9 cellular contexts compared by ENCODE assay signal in genomic region chr7:87877641-87878040, GRCh38. TPM values are rescaled to one million over a fixed set of nuclear protein-coding genes. Genes with fewer than 3 reads are reported as not detected.
DNase-seq lines count a peak whose midpoint lies in the region; ATAC-seq and TF ChIP-seq lines count a peak whose summit lies in the region.
"Had no signal": no experiment of that assay in that cellular context is flagged by ENCODE, and none has a peak within 500 bp of the region (broad histone marks: within the 10 kb centered on the region; RNA-seq: fewer than 3 reads in every experiment).

No MANE protein-coding gene starts in this region.

- peak overlapping the region; percentile 95 for H3K4me3 Mint-ChIP-seq in memory B cell

- H3K27ac ChIP-seq in heart left ventricle (peak overlapping the region in 1 of 12 donors; percentile 91), uterus (peak overlapping the region in 1 of 2 donors; percentile 88)

- H3K4me1 ChIP-seq in heart left ventricle (peaks cover 0 to 42% (median 18%) of the 10 kb centered on the region in 12 donors), uterus (peaks cover 0 to 4% of the 10 kb centered on the region in 2 donors)

- WGBS in heart left ventricle, 4 donors: 21 to 27% (median 26%) methylated on average over 5 of the region's 5 CpGs

- peaks cover 0 to 4% (median 0%) of the 10 kb centered on the region in 12 donors for H3K9me3 ChIP-seq in heart left ventricle
- H3K9me3 ChIP-seq in uterus: no peaks in the 10 kb centered on the region

- H3K27me3 Mint-ChIP-seq in memory B cell: no peaks in the 10 kb centered on the region

- in situ Hi-C loops in astrocyte of the cerebellum (cut with HindIII; ENCODE audit: low sequenced_read_pairs): no loop called here

- peaks cover 8% of the 10 kb centered on the region for H3K36me3 Mint-ChIP-seq in memory B cell

- H3K27ac Mint-ChIP-seq in memory B cell: peak overlapping the region; percentile 97

- intact Hi-C loops in heart left ventricle (cut with DNase I) (loop anchor here in 5 of 10 donors (2.0 to 10.0 kb wide), 7 partner anchors 83 to 535 kb away; partner anchors contain the start of genes RUNDC3B (in 2 of the 5) and CROT (in 1 of the 5)), left ventricle myocardium superior (cut with micrococcal nuclease) (no loop called here), uterus (cut with DNase I; ENCODE audit: low total_unique reads) (no loop called here)

- TF ChIP-seq POLR2A in heart left ventricle (IDR thresholded peaks at IDR 0.05): no peak
- TF ChIP-seq POLR2A in uterus (IDR thresholded peaks at IDR 0.05): no peak

- ATAC-seq in heart left ventricle: no peak
- ATAC-seq in left ventricle myocardium superior: no peak
- no peak for ATAC-seq in memory B cell (ENCODE audit: low read depth)

- no peaks in the 10 kb centered on the region for H3K36me3 ChIP-seq in heart left ventricle
- H3K36me3 ChIP-seq in uterus: no peaks in the 10 kb centered on the region

- no peak for DNase-seq in heart left ventricle
- DNase-seq in left ventricle myocardium superior: no peak
- DNase-seq in astrocyte of the cerebellum (ENCODE audit: low read depth): no peak
- no peak for DNase-seq in memory B cell (ENCODE audit: low spot score in 2 of 2)
- no peak for DNase-seq in uterus
- DNase-seq in islet precursor cell: no peak
- no peak for DNase-seq in activated effector memory CD4-positive, alpha-beta T cell treated with Interleukin-2 at 50 U/mL for 16 hours
- DNase-seq in SHP77 treated with DMSO at 0.1 percent for 48 hours (lab: John Stamatoyannopoulos, UW): no peak
- DNase-seq: NCI-H2081 treated with DMSO at 0.1 percent for 48 hours had no signal

- H3K9me3 Mint-ChIP-seq in memory B cell: peaks cover 3% of the 10 kb centered on the region

- H3K4me3 ChIP-seq in heart left ventricle: peak overlapping the region in 10 of 12 donors; percentile 65 to 94 (median 82)
- peak overlapping the region; percentile 87 for H3K4me3 ChIP-seq in astrocyte of the cerebellum (ENCODE audit: low read depth, low read length)
- peak overlapping the region; percentile 59 to 82 for H3K4me3 ChIP-seq in uterus

- TF ChIP-seq CTCF in heart left ventricle (IDR thresholded peaks at IDR 0.05) (no peak), astrocyte of the cerebellum (IDR thresholded peaks at IDR 0.05; ENCODE audit: low read depth, low read length, missing control alignments) (no peak), uterus (IDR thresholded peaks at IDR 0.05) (no peak)

- peaks cover 23% of the 10 kb centered on the region for H3K4me1 Mint-ChIP-seq in memory B cell

- H3K27me3 ChIP-seq in heart left ventricle (no peaks in the 10 kb centered on the region), uterus (no peaks in the 10 kb centered on the region)

RNA-seq across cellular contexts. Expression of gene DBF4, which starts 1.3 kb away (rescaled TPM):
- total RNA-seq in heart left ventricle: 1 to 10 TPM; 1.0 to 7.8 (median 2.8) TPM
- 1 to 10 TPM; 1.2 to 2.4 TPM for polyA plus RNA-seq in heart left ventricle
- total RNA-seq in left ventricle myocardium superior: 1.5 TPM
- 10 to 100 TPM in 2 of 4 donors, 1 to 10 TPM in 2; 1.3 to 27.7 (median 9.4) TPM for total RNA-seq in uterus

RNA-seq across cellular contexts. Expression of gene SLC25A40, which starts 1.5 kb away (rescaled TPM):
- total RNA-seq in heart left ventricle: 10 to 100 TPM; 11.0 to 29.1 (median 22.6) TPM
- 1 to 10 TPM; 6.0 to 9.0 TPM for polyA plus RNA-seq in heart left ventricle
- total RNA-seq in left ventricle myocardium superior: 32.1 TPM
- total RNA-seq in uterus: 10 to 100 TPM in 3 of 4 donors, 1 to 10 TPM in 1; 3.2 to 90.2 (median 27.1) TPM

RNA-seq across cellular contexts. Expression of gene ADAM22, which starts 56.4 kb away (rescaled TPM):
- total RNA-seq in heart left ventricle (1 to 10 TPM in 6 of 9 donors, under 1 TPM in 3; 0.75 to 3.4 (median 1.5) TPM), left ventricle myocardium superior (1.7 TPM), uterus (10 to 100 TPM in 2 of 4 donors, 1 to 10 TPM in 2; 6.8 to 87.5 (median 13.3) TPM)
- under 1 TPM; 0.27 to 0.73 TPM for polyA plus RNA-seq in heart left ventricle
